33 cellular contexts compared by ENCODE assay signal in genomic region chr6:66854014-66854413, GRCh38.
"Had no signal": no experiment of that assay in that cellular context is flagged by ENCODE, and none has a peak within 500 bp of the region (broad histone marks: within the 10 kb centered on the region; RNA-seq: fewer than 3 reads in every experiment).

No MANE protein-coding gene starts in this region.

- DNase-seq: Karpas-422, Kasumi-1, MG63, MM.1S, NCI-H1048, NCI-H1092, NCI-H1092 treated with DMSO at 0.1 percent for 48 hours, NCI-H1105, NCI-H1105 treated with DMSO at 0.1 percent for 48 hours, NCI-H1417, NCI-H1417 treated with DMSO at 0.1 percent for 48 hours, NCI-H1436, NCI-H1436 treated with DMSO at 0.1 percent for 48 hours, NCI-H146, NCI-H1694, NCI-H1694 treated with DMSO at 0.1 percent for 48 hours, NCI-H187, NCI-H187 treated with DMSO at 0.1 percent for 48 hours, NCI-H1930, NCI-H2029, NCI-H2029 treated with DMSO at 0.1 percent for 48 hours, NCI-H2081, NCI-H2081 treated with DMSO at 0.1 percent for 48 hours, NCI-H2107, NCI-H2171, NCI-H2171 treated with DMSO at 0.1 percent for 48 hours, NCI-H2227 treated with DMSO at 0.1 percent for 48 hours, NCI-H226, NCI-H345, NCI-H446, NCI-H446 treated with DMSO at 0.1 percent for 48 hours, NCI-H510A had no signal

- H3K9me3 ChIP-seq: MG63 had no signal

- H3K4me3 ChIP-seq: MG63 had no signal

- H3K27me3 ChIP-seq: MG63 had no signal

- H3K4me2 ChIP-seq: KMS-11 had no signal

- H3K27ac ChIP-seq: KMS-11 had no signal

- H3K9ac ChIP-seq: KMS-11 had no signal

- H3K36me3 ChIP-seq: MG63 had no signal
